ENCODE assay signal across 8 cellular contexts in the genomic region with DNA sequence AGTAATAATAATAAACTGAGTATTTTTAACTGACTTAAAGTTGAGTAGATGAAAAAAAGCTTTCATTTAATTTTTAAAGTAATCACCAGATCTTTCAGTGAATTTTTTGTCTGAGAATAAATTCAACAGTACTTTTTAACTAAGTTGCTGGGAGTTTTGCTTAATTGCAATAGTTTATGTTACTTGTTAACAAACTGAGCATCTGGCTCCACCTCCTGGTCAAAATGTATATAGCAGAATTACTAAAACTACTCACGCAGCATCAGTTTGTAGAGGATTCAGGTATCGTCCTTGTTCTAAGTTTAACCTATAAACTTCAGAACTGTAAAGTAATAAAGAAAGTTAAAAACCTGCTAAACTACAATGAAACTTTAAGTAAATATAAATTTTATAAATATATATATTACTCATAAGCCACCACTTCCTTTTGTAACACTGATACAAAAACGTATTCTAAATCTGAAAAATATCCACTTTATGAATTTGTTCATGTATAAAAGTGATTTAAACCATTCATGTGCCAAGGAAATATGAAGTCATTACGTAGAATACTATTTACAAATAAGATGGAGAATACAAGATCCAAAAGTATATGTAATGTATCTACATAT. TPM values are rescaled to one million over a fixed set of nuclear protein-coding genes. Genes with fewer than 3 reads are reported as not detected.
DNase-seq lines count a peak whose midpoint lies in the region; ATAC-seq, FAIRE-seq and TF ChIP-seq lines count a peak whose summit lies in the region.

No MANE protein-coding gene starts in this region.

- no peaks in the 10 kb centered on the region for H3K79me1 ChIP-seq in H1 (ENCODE audit: low read depth, low read length)

- no peaks in the 10 kb centered on the region for H3K9me3 ChIP-seq in Panc1 (ENCODE audit: control insufficient read depth, insufficient read depth, low read depth, low read length)
- no peaks in the 10 kb centered on the region for H3K9me3 ChIP-seq in H1 (ENCODE audit: insufficient read depth in 2 of 2, low read depth in 1 of 2, low read length in 1 of 2)

- no peak overlapping the region for H3K56ac ChIP-seq in H1 (replicated peaks; ENCODE audit: insufficient read length, low read depth, low read length)

- H3K4me3 ChIP-seq in Panc1 (ENCODE audit: low read depth in 2 of 2, low read length in 2 of 2), result no peak overlapping the region
- no peak overlapping the region for H3K4me3 ChIP-seq in H1 (ENCODE audit: extremely low read depth in 1 of 4, insufficient read depth in 2 of 4, low read depth in 3 of 4, low read length in 4 of 4)

- TF ChIP-seq CTCF in Panc1 (IDR thresholded peaks at IDR 0.05) (peak; percentile 74; the same call in 1 of the 2 replicates), H1 (IDR thresholded peaks at IDR 0.05; ENCODE audit: control extremely low read depth in 1 of 3, insufficient read depth in 1 of 3, low read depth in 1 of 3, low read length in 3 of 3) (peak in 2 of 3 experiments; percentile 33 to 51; a peak in 2 of 4 replicates), nephron (IDR thresholded peaks at IDR 0.05; ENCODE audit: unreplicated experiment in 3 of 3) (peak; percentile 70 to 81 (median 78))

- intact Hi-C loops in Panc1 (cut with micrococcal nuclease; ENCODE audit: unreplicated experiment), result loop anchor here (5.0 kb wide), 1 partner anchor 221 kb away; the partner anchor contains the start of gene ODC1

- H4K20me1 ChIP-seq in H1 (replicated peaks in 1 of 2; ENCODE audit: control insufficient read depth in 1 of 2, insufficient read depth in 2 of 2, low read length in 2 of 2), result peaks cover 0 to 2% of the 10 kb centered on the region in 2 experiments

- H3K23me2 ChIP-seq in H1 (ENCODE audit: low read depth, low read length), result no peaks in the 10 kb centered on the region

- H3K27me3 ChIP-seq in Panc1 (ENCODE audit: control insufficient read depth, insufficient read depth, low read length), result no peaks in the 10 kb centered on the region
- H3K27me3 ChIP-seq in H1 (replicated peaks in 1 of 4; ENCODE audit: control insufficient read depth in 3 of 4, extremely low read depth in 1 of 4, insufficient read depth in 3 of 4, low read length in 3 of 4), result no peaks in the 10 kb centered on the region

- H3K14ac ChIP-seq in H1 (ENCODE audit: insufficient read length), result no peak overlapping the region

- TF ChIP-seq EP300 in H1 (IDR thresholded peaks at IDR 0.05; ENCODE audit: borderline replicate concordance in 1 of 2, low read depth in 2 of 2, low read length in 2 of 2), result no peak

- no peak overlapping the region for H4K91ac ChIP-seq in H1 (replicated peaks; ENCODE audit: insufficient read length, low read length)

- no peak overlapping the region for H4K5ac ChIP-seq in H1 (ENCODE audit: insufficient read length, low read depth, low read length)

- no peak for FAIRE-seq in H1 (lab: Jason Lieb, UNC)

- no peak for TF ChIP-seq POLR2A in H1 (IDR thresholded peaks at IDR 0.05; ENCODE audit: control extremely low read depth in 1 of 2, low read depth in 2 of 2, low read length in 2 of 2)

- H2AK5ac ChIP-seq in H1 (ENCODE audit: low read depth, low read length), result no peak overlapping the region

- no peak overlapping the region for H3K9ac ChIP-seq in H1 (replicated peaks in 1 of 4; ENCODE audit: extremely low read depth in 1 of 4, low read depth in 3 of 4, low read length in 3 of 4)

- no peak overlapping the region for H4K8ac ChIP-seq in H1 (ENCODE audit: extremely low read depth, insufficient read depth, low read length)

- H3K4me1 Mint-ChIP-seq in nephron, result no peaks in the 10 kb centered on the region

- H3K4me1 ChIP-seq in Panc1 (ENCODE audit: control insufficient read depth, insufficient read depth, low read length) (no peaks in the 10 kb centered on the region), H1 (replicated peaks in 1 of 4; ENCODE audit: control insufficient read depth in 3 of 4, insufficient read depth in 4 of 4, low read length in 3 of 4) (no peaks in the 10 kb centered on the region)

- H2BK120ac ChIP-seq in H1 (replicated peaks; ENCODE audit: low read depth, low read length), result no peak overlapping the region

- H2BK15ac ChIP-seq in H1 (ENCODE audit: low read length), result no peak overlapping the region

- no peak overlapping the region for H3K4me3 Mint-ChIP-seq in nephron

- H2BK12ac ChIP-seq in H1 (ENCODE audit: low read depth, low read length), result no peak overlapping the region

- no peak overlapping the region for H2BK5ac ChIP-seq in H1 (ENCODE audit: low read depth, low read length)

- peaks cover 29% of the 10 kb centered on the region for H3K36me3 ChIP-seq in Panc1 (ENCODE audit: control insufficient read depth, insufficient read depth, low read length)
- peaks cover 0 to 29% (median 14%) of the 10 kb centered on the region in 4 experiments; a peak in 6 of 8 replicates for H3K36me3 ChIP-seq in H1 (ENCODE audit: control insufficient read depth in 2 of 4, insufficient read depth in 4 of 4, low read length in 3 of 4)

- no peak overlapping the region for H3K4ac ChIP-seq in H1 (replicated peaks; ENCODE audit: insufficient read length, low read depth, low read length)

- H3K36me3 Mint-ChIP-seq in nephron (ENCODE audit: low read depth), result peaks cover 17% of the 10 kb centered on the region

- no peak overlapping the region for H3K27ac Mint-ChIP-seq in nephron

- no peak overlapping the region for H3K4me2 ChIP-seq in H1 (ENCODE audit: insufficient read depth in 1 of 2, low read depth in 2 of 2, low read length in 2 of 2)

- H2BK20ac ChIP-seq in H1 (ENCODE audit: low read length), result no peak overlapping the region

- DNase-seq in SIG-M5 treated with dmso at 0.1 percent for 504 hours (lab: John Stamatoyannopoulos, UW; ENCODE audit: unreplicated experiment) (peak; percentile 62), SIG-M5 (lab: John Stamatoyannopoulos, UW) (no peak), KBM-7 (peak; percentile 69), Panc1 (ENCODE audit: low read depth, low spot score) (peak; percentile 76), H1 (ENCODE audit: low read depth in 1 of 2, low spot score in 2 of 2) (no peak), ecto neural progenitor cell (ENCODE audit: low spot score) (no peak)

- peak; percentile 51 to 56 for TF ChIP-seq RAD21 in H1 (IDR thresholded peaks at IDR 0.05 in 1 of 2, conservative IDR thresholded peaks at IDR 0.05 in 1 of 2; ENCODE audit: low read depth in 2 of 2, low read length in 2 of 2)

- no peak overlapping the region for H3K23ac ChIP-seq in H1 (ENCODE audit: insufficient read length)

- H3K27ac ChIP-seq in Panc1 (ENCODE audit: low read length) (no peak overlapping the region), H1 (ENCODE audit: low read depth, low read length) (no peak overlapping the region)

- no TSS peak for BruUV-seq in Panc1 (replicated peaks; lab: Mats Ljungman, UMichigan)

- ATAC-seq in Panc1 (no peak), GM18502 (IDR thresholded peaks at IDR 0.05; ENCODE audit: poor library complexity, unreplicated experiment) (no peak)

- in situ Hi-C loops in KBM-7 (cut with MboI; ENCODE audit: low pct_unique_long_range_greater_than_20kb, low sequenced_read_pairs), result no loop called here
- in situ Hi-C loops in Panc1 (cut with HindIII; ENCODE audit: low pct_unique_long_range_greater_than_20kb, low sequenced_read_pairs), result no loop called here

- no peak overlapping the region for H2AFZ ChIP-seq in H1 (ENCODE audit: low read length)

- no peaks in the 10 kb centered on the region for H3K27me3 Mint-ChIP-seq in nephron (ENCODE audit: low read depth)

- H3K9me3 Mint-ChIP-seq in nephron, result no peaks in the 10 kb centered on the region

- H3K18ac ChIP-seq in H1 (ENCODE audit: extremely low read depth, low read length), result no peak overlapping the region

- POLR2A ChIA-PET in Panc1 (lab: Charles Lee) (no interaction called here), H1 (lab: Charles Lee; ENCODE audit: partially characterized antibody) (no interaction called here)

- no peaks in the 10 kb centered on the region for H3K79me2 ChIP-seq in H1 (ENCODE audit: control insufficient read depth in 1 of 2, insufficient read depth in 2 of 2, low read length in 2 of 2)

- 85% methylated on average over 4 of the region's 4 CpGs; no CpG with 5 or more reads in 1 of the 2 experiments for WGBS in H1 (ENCODE audit: extremely low coverage in 1 of 2, insufficient coverage in 1 of 2, insufficient read length in 1 of 2, insufficient replicate concordance in 2 of 2, low coverage in 1 of 2, low lambda C conversion rate in 2 of 2, missing lambda C conversion rate in 1 of 2), 2 experiments

- CTCF ChIA-PET in Panc1 (lab: Charles Lee), result no interaction called here
- CTCF ChIA-PET in H1 (lab: Charles Lee; ENCODE audit: partially characterized antibody), result interaction anchor here (0.6 to 2.2 kb wide), 5 partner anchors 9 to 500 kb away, joined by 3 to 8 read pairs (median 4); no protein-coding TSS in a partner anchor

TF ChIP-seq in H1, 55 proteins besides CTCF, POLR2A, EP300 and RAD21 (continues in another document):
- TF ChIP-seq NANOG (IDR thresholded peaks at IDR 0.05; ENCODE audit: insufficient read depth, low read depth, low read length, poor library complexity, severe bottlenecking) (no peak), BCL11A (IDR thresholded peaks at IDR 0.05; ENCODE audit: low read depth in 2 of 2, low read length in 2 of 2) (no peak), RNF2 (IDR thresholded peaks at IDR 0.05; ENCODE audit: borderline replicate concordance, low read depth, low read length, missing control alignments, poor library complexity, severe bottlenecking) (no peak)

RNA-seq across cellular contexts. Expression of gene NOL10, which starts 21.3 kb away (rescaled TPM):
- 37.7 TPM for total RNA-seq in Panc1 (2021; ENCODE audit: unreplicated experiment)
- polyA plus RNA-seq in Panc1 (2012; ENCODE audit: insufficient read length), result 21.5 TPM
- total RNA-seq in H1 (2021; fragmentation: NEBNext Ultra II Directional; extraction: Animal tissue kit (Norgen Biotek cat#: 25700)), result 36.9 and 39.5 TPM in 2 replicates
- polyA plus RNA-seq in H1 (2011; rRNA removed), result 11.1 and 14.4 TPM in 2 replicates
- 15.8 TPM for polyA plus RNA-seq in H1 (2011; cell fraction: cytosol; rRNA removed)
- 9.2 TPM for polyA plus RNA-seq in H1 (2011; cell fraction: nucleus; rRNA removed)
- polyA plus RNA-seq in H1 (2012, experiment 1 of 2), result 19.0 to 28.9 TPM (median 21.3 TPM) in 4 replicates
- 2.6 TPM for polyA plus RNA-seq in H1 (2012, experiment 2 of 2)
- 24.1 TPM for polyA plus RNA-seq in H1 (2013, experiment 1 of 2)
- polyA plus RNA-seq in H1 (2013, experiment 2 of 2), result 24.6 TPM
- polyA minus RNA-seq in H1 (2011; rRNA and poly(A)+ RNA removed), result 35.8 and 51.4 TPM in 2 replicates
- 22.0 TPM for polyA minus RNA-seq in H1 (2011; cell fraction: cytosol; rRNA and poly(A)+ RNA removed)
- polyA minus RNA-seq in H1 (2011; cell fraction: nucleus; rRNA and poly(A)+ RNA removed), result 28.0 TPM

RNA-seq across cellular contexts. Expression of gene ATP6V1C2, which starts 52.9 kb away (rescaled TPM):
- total RNA-seq in Panc1 (2021; ENCODE audit: unreplicated experiment), result 0.54 TPM
- 0.40 TPM for polyA plus RNA-seq in Panc1 (2012; ENCODE audit: insufficient read length)
- 0.63 and 0.74 TPM in 2 replicates for total RNA-seq in H1 (2021; fragmentation: NEBNext Ultra II Directional; extraction: Animal tissue kit (Norgen Biotek cat#: 25700))
- polyA plus RNA-seq in H1 (2011; rRNA removed), result 0.29 and 0.36 TPM in 2 replicates
- 0.41 TPM for polyA plus RNA-seq in H1 (2011; cell fraction: cytosol; rRNA removed)
- polyA plus RNA-seq in H1 (2011; cell fraction: nucleus; rRNA removed), result 1.5 TPM
- 1.7 to 2.8 TPM (median 1.8 TPM) in 4 replicates for polyA plus RNA-seq in H1 (2012, experiment 1 of 2)
- polyA plus RNA-seq in H1 (2012, experiment 2 of 2), result 0.39 TPM
- polyA plus RNA-seq in H1 (2013, experiment 1 of 2), result 0.47 TPM
- 0.74 TPM for polyA plus RNA-seq in H1 (2013, experiment 2 of 2)
- 0.22 and 0.28 TPM in 2 replicates for polyA minus RNA-seq in H1 (2011; rRNA and poly(A)+ RNA removed)
- not detected for polyA minus RNA-seq in H1 (2011; cell fraction: cytosol; rRNA and poly(A)+ RNA removed)
- polyA minus RNA-seq in H1 (2011; cell fraction: nucleus; rRNA and poly(A)+ RNA removed), result 0.90 TPM

Comparison
In these comparisons a context has a peak if more than half of its experiments do, and no peak if none do; other contexts are left out.
1. DNase-seq: peak in SIG-M5 treated with dmso at 0.1 percent for 504 hours (single experiment), KBM-7 (single experiment) and Panc1 (single experiment); none in SIG-M5 (single experiment), H1 (0 of 2) and ecto neural progenitor cell (single experiment).
2. Peak in every context shown above with its lines, with median percentiles within 50 percentile points of each other: CTCF ChIP-seq.